In genomic region chr9:133978226-133979123, GRCh38 we compare ENCODE assay signal across 1 cellular context.
TF ChIP-seq lines count a peak whose summit lies in the region.

No MANE protein-coding gene starts in this region.

TF ChIP-seq in HepG2, 621 proteins besides CTCF, POLR2A, EP300 and RAD21 (continued from another document):
- TF ChIP-seq ZNF142 (CRISPR knock-in tag; IDR thresholded peaks at IDR 0.05) (no peak), JUND (CRISPR knock-in tag; IDR thresholded peaks at IDR 0.05) (peak; percentile 67), ZNF737 (CRISPR knock-in tag; IDR thresholded peaks at IDR 0.05; ENCODE audit: borderline replicate concordance) (no peak), ZNF224 (CRISPR knock-in tag; IDR thresholded peaks at IDR 0.05) (peak; percentile 72; the same call in 1 of the 2 replicates), RFXANK (CRISPR knock-in tag; IDR thresholded peaks at IDR 0.05) (no peak), ETV6 (CRISPR knock-in tag; conservative IDR thresholded peaks at IDR 0.05) (0 out of 2 replicates have a peak, but pooled peaks have one; percentile 5), TFE3 (CRISPR knock-in tag; IDR thresholded peaks at IDR 0.05) (peak; percentile 61; the same call in 1 of the 2 replicates), GMEB2 (CRISPR knock-in tag; IDR thresholded peaks at IDR 0.05; ENCODE audit: low read depth) (no peak), CBX1 (IDR thresholded peaks at IDR 0.05; ENCODE audit: low read depth) (no peak), ZNF839 (CRISPR knock-in tag; IDR thresholded peaks at IDR 0.05; ENCODE audit: borderline replicate concordance) (no peak), CBX5 (CRISPR knock-in tag; IDR thresholded peaks at IDR 0.05; ENCODE audit: borderline replicate concordance) (no peak; the same call in 1 of the 2 replicates), ZNF563 (CRISPR knock-in tag; IDR thresholded peaks at IDR 0.05) (peak; percentile 15; the same call in 1 of the 2 replicates), HNF1B (CRISPR knock-in tag; IDR thresholded peaks at IDR 0.05) (peak; percentile 25; the same call in 1 of the 2 replicates), ZNF451 (CRISPR knock-in tag; IDR thresholded peaks at IDR 0.05) (no peak), RFXAP (CRISPR knock-in tag; IDR thresholded peaks at IDR 0.05; ENCODE audit: borderline replicate concordance) (no peak), SMAD3 (CRISPR knock-in tag; IDR thresholded peaks at IDR 0.05) (no peak), ZZZ3 (CRISPR knock-in tag; IDR thresholded peaks at IDR 0.05; ENCODE audit: borderline replicate concordance) (no peak), ARID4A (CRISPR knock-in tag; IDR thresholded peaks at IDR 0.05; ENCODE audit: borderline replicate concordance) (peak; percentile 70), NAIF1 (CRISPR knock-in tag; IDR thresholded peaks at IDR 0.05; ENCODE audit: borderline replicate concordance) (no peak), ZNF782 (CRISPR knock-in tag; IDR thresholded peaks at IDR 0.05; ENCODE audit: borderline replicate concordance) (no peak; the same call in 1 of the 2 replicates), ZNF616 (CRISPR knock-in tag; IDR thresholded peaks at IDR 0.05; ENCODE audit: low read depth) (no peak), KMT2B (CRISPR knock-in tag; IDR thresholded peaks at IDR 0.05) (0 out of 2 replicates have a peak, but pooled peaks have one; percentile 35), NBN (conservative IDR thresholded peaks at IDR 0.05) (no peak), ELF3 (CRISPR knock-in tag; IDR thresholded peaks at IDR 0.05) (no peak), RAD51 (IDR thresholded peaks at IDR 0.05; ENCODE audit: borderline replicate concordance) (no peak), ZBTB4 (CRISPR knock-in tag; IDR thresholded peaks at IDR 0.05; ENCODE audit: borderline replicate concordance) (no peak), SCMH1 (CRISPR knock-in tag; IDR thresholded peaks at IDR 0.05; ENCODE audit: borderline replicate concordance) (no peak), IRX3 (CRISPR knock-in tag; IDR thresholded peaks at IDR 0.05; ENCODE audit: borderline replicate concordance, low read depth) (no peak)
